Comparison of ENCODE assay signal across 11 cellular contexts in the genomic region with DNA sequence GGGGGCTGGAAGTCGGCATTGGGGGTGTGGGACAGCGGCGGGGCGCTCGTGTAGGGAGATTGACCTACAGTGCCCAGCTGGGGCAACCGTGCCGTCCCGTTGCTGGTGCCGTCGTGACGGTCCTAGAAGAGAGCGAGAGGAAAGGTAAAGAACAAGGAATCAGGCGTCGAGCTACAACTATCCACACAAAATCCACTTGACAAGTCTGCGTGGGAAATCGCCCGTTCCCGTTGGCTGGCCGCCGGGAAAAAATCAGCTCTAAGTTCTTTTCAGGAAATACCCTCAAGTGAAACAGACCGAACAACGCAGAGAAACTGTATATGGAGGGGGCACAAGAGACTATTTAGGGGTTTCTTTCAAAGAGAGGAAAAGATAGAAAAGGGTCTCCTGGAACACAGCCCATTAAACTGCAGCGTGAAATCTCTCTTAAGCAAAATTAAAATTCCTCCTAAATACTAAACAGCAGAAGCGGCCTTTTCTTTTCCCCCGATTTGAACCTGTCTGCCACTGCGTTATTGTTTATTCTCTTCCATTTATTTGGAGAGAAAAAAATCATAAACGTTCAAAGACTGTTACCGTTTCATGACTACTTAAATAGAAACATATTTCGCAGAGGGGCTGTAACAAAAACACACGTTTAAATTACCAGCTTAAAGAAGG. TPM values are rescaled to one million over a fixed set of nuclear protein-coding genes. Genes with fewer than 3 reads are reported as not detected.
DNase-seq lines count a peak whose midpoint lies in the region; ATAC-seq and TF ChIP-seq lines count a peak whose summit lies in the region.
"Had no signal": no experiment of that assay in that cellular context is flagged by ENCODE, and none has a peak within 500 bp of the region (broad histone marks: within the 10 kb centered on the region; RNA-seq: fewer than 3 reads in every experiment).

No MANE protein-coding gene starts in this region.

- peaks cover 71% of the 10 kb centered on the region for H3K27me3 Mint-ChIP-seq in activated naive CD4-positive, alpha-beta T cell treated with anti-CD3 and anti-CD28 coated beads, Interleukin-2, amount 50 U/mL, for 24 hours
- peaks cover 90% of the 10 kb centered on the region for H3K27me3 Mint-ChIP-seq in activated CD4-positive, alpha-beta memory T cell treated with anti-CD3 and anti-CD28 coated beads, Interleukin-2, amount 10 ng/mL, durations not matched to agents 7 days and 5 days
- peaks cover 91% of the 10 kb centered on the region for H3K27me3 Mint-ChIP-seq in type B pancreatic cell

- 0 out of 2 replicates have a peak, but pooled peaks cover 3% of the 10 kb centered on the region for H3K79me2 ChIP-seq in MM.1S (ENCODE audit: low read length)

- no peak overlapping the region for H2AFZ ChIP-seq in MM.1S (ENCODE audit: low read length)

- TF ChIP-seq CTCF in type B pancreatic cell (conservative IDR thresholded peaks at IDR 0.05) (no peak), MM.1S (IDR thresholded peaks at IDR 0.05; ENCODE audit: low read length) (no peak), heart left ventricle (IDR thresholded peaks at IDR 0.05) (no peak)

- peak overlapping the region; percentile 41 for H3K27ac Mint-ChIP-seq in activated naive CD4-positive, alpha-beta T cell treated with anti-CD3 and anti-CD28 coated beads, Interleukin-2, amount 50 U/mL, for 24 hours
- H3K27ac Mint-ChIP-seq in activated CD4-positive, alpha-beta memory T cell treated with anti-CD3 and anti-CD28 coated beads, Interleukin-2, amount 10 ng/mL, durations not matched to agents 7 days and 5 days, result peak overlapping the region; percentile 49
- H3K27ac Mint-ChIP-seq in type B pancreatic cell, result peak overlapping the region; percentile 99

- no peaks in the 10 kb centered on the region for H3K9me3 ChIP-seq in iPS-15b (ENCODE audit: control insufficient read depth, insufficient read depth, low read length)
- no peaks in the 10 kb centered on the region for H3K9me3 ChIP-seq in MM.1S (replicated peaks; ENCODE audit: insufficient read depth, low read length)
- no peaks in the 10 kb centered on the region for H3K9me3 ChIP-seq in heart left ventricle

- peaks cover 29% of the 10 kb centered on the region for H3F3A ChIP-seq in MM.1S (ENCODE audit: insufficient read depth, low read length)

- H3K9me2 ChIP-seq in MM.1S (replicated peaks; ENCODE audit: insufficient read depth, low read length), result no peaks in the 10 kb centered on the region

- intact Hi-C loops in heart left ventricle (cut with DNase I), result loop anchor here in 1 of 10 donors (10.0 kb wide), 1 partner anchor 376 kb away; no protein-coding TSS in a partner anchor

- H3K9ac ChIP-seq in iPS-15b (ENCODE audit: low read depth, low read length), result no peak overlapping the region
- H3K9ac ChIP-seq in MM.1S (ENCODE audit: low read length), result no peak overlapping the region

- no peak for ATAC-seq in heart left ventricle

- H3K4me1 ChIP-seq in iPS-15b (ENCODE audit: control insufficient read depth, insufficient read depth, low read length) (peaks cover 23% of the 10 kb centered on the region), MM.1S (ENCODE audit: low read length) (peaks cover 5% of the 10 kb centered on the region; the same call in 1 of the 2 replicates), heart left ventricle (peaks cover 0 to 43% (median 31%) of the 10 kb centered on the region in 12 donors)

- no peak for DNase-seq in activated naive CD4-positive, alpha-beta T cell (lab: John Stamatoyannopoulos, UW)
- DNase-seq in activated CD4-positive, alpha-beta memory T cell treated with anti-CD3 and anti-CD28 coated beads, Interleukin-2, amount 10 ng/mL, durations not matched to agents 7 days and 5 days, result no peak
- no peak for DNase-seq in type B pancreatic cell (ENCODE audit: extremely low spot score, unreplicated experiment)
- DNase-seq in MM.1S, result no peak
- DNase-seq in heart left ventricle, result no peak
- DNase-seq in H4 (ENCODE audit: low spot score), result no peak
- DNase-seq: DMS 273 treated with DMSO at 0.1 percent for 48 hours; Kasumi-1; stimulated activated CD4-positive, alpha-beta T cell treated with anti-CD3 and anti-CD28 coated beads, Interleukin-2, amount 100 ng/mL, for 48 hours had no signal

- WGBS in heart left ventricle, 4 donors, result 5 to 9% (median 5%) methylated on average over 30 of the region's 30 CpGs

- POLR2A ChIA-PET in activated CD4-positive, alpha-beta memory T cell treated with anti-CD3 and anti-CD28 coated beads, Interleukin-2, amount 10 ng/mL, durations not matched to agents 7 days and 5 days (lab: Charles Lee), result interaction anchor here (0.8 kb wide), 1 partner anchor 19 kb away, joined by 4 read pairs; no protein-coding TSS in a partner anchor

- H4K20me1 ChIP-seq in MM.1S (ENCODE audit: insufficient read depth, low read length), result no peaks in the 10 kb centered on the region

- no peak overlapping the region for H3K27ac ChIP-seq in MM.1S (ENCODE audit: low read length)
- no peak overlapping the region for H3K27ac ChIP-seq in heart left ventricle

- H3K9me3 Mint-ChIP-seq in activated naive CD4-positive, alpha-beta T cell treated with anti-CD3 and anti-CD28 coated beads, Interleukin-2, amount 50 U/mL, for 24 hours, result peaks cover 30% of the 10 kb centered on the region
- H3K9me3 Mint-ChIP-seq in activated CD4-positive, alpha-beta memory T cell treated with anti-CD3 and anti-CD28 coated beads, Interleukin-2, amount 10 ng/mL, durations not matched to agents 7 days and 5 days, result peaks cover 5% of the 10 kb centered on the region
- no peaks in the 10 kb centered on the region for H3K9me3 Mint-ChIP-seq in type B pancreatic cell

- peaks cover 38% of the 10 kb centered on the region for H3K4me1 Mint-ChIP-seq in activated naive CD4-positive, alpha-beta T cell treated with anti-CD3 and anti-CD28 coated beads, Interleukin-2, amount 50 U/mL, for 24 hours
- peaks cover 37% of the 10 kb centered on the region for H3K4me1 Mint-ChIP-seq in activated CD4-positive, alpha-beta memory T cell treated with anti-CD3 and anti-CD28 coated beads, Interleukin-2, amount 10 ng/mL, durations not matched to agents 7 days and 5 days
- H3K4me1 Mint-ChIP-seq in type B pancreatic cell (ENCODE audit: unreplicated experiment), result peaks cover 29% of the 10 kb centered on the region

- peak overlapping the region; percentile 78 for H3K4me3 Mint-ChIP-seq in activated naive CD4-positive, alpha-beta T cell treated with anti-CD3 and anti-CD28 coated beads, Interleukin-2, amount 50 U/mL, for 24 hours
- peak overlapping the region; percentile 85 for H3K4me3 Mint-ChIP-seq in activated CD4-positive, alpha-beta memory T cell treated with anti-CD3 and anti-CD28 coated beads, Interleukin-2, amount 10 ng/mL, durations not matched to agents 7 days and 5 days
- peak overlapping the region; percentile 99 for H3K4me3 Mint-ChIP-seq in type B pancreatic cell

- H3K36me3 ChIP-seq in iPS-15b (ENCODE audit: control insufficient read depth, insufficient read depth, low read length) (no peaks in the 10 kb centered on the region), MM.1S (replicated peaks; ENCODE audit: insufficient read depth, low read length) (no peaks in the 10 kb centered on the region), heart left ventricle (no peaks in the 10 kb centered on the region)

- CTCF ChIA-PET in activated CD4-positive, alpha-beta memory T cell treated with anti-CD3 and anti-CD28 coated beads, Interleukin-2, amount 10 ng/mL, durations not matched to agents 7 days and 5 days (lab: Charles Lee), result no interaction called here

- H3K27me3 ChIP-seq in iPS-15b (ENCODE audit: control insufficient read depth, insufficient read depth, low read length) (peaks cover 97% of the 10 kb centered on the region), MM.1S (replicated peaks; ENCODE audit: insufficient read depth, low read length) (no peaks in the 10 kb centered on the region), heart left ventricle (peaks cover 43 to 95% (median 88%) of the 10 kb centered on the region in 9 donors)

- H3K36me3 Mint-ChIP-seq in activated naive CD4-positive, alpha-beta T cell treated with anti-CD3 and anti-CD28 coated beads, Interleukin-2, amount 50 U/mL, for 24 hours, result peaks cover 17% of the 10 kb centered on the region
- peaks cover 36% of the 10 kb centered on the region for H3K36me3 Mint-ChIP-seq in activated CD4-positive, alpha-beta memory T cell treated with anti-CD3 and anti-CD28 coated beads, Interleukin-2, amount 10 ng/mL, durations not matched to agents 7 days and 5 days (ENCODE audit: low read depth)
- peaks cover 63% of the 10 kb centered on the region for H3K36me3 Mint-ChIP-seq in type B pancreatic cell

- H3K4me3 ChIP-seq in iPS-15b (ENCODE audit: low read depth, low read length), result peak overlapping the region; percentile 28
- H3K4me3 ChIP-seq in MM.1S (ENCODE audit: low read length), result no peak overlapping the region
- peak overlapping the region in 4 of 12 donors; percentile 66 to 86 (median 70) for H3K4me3 ChIP-seq in heart left ventricle

- no peak overlapping the region for H3K4me2 ChIP-seq in MM.1S (ENCODE audit: low read depth, low read length)

- no peak for TF ChIP-seq POLR2A in heart left ventricle (IDR thresholded peaks at IDR 0.05)

RNA-seq across cellular contexts. Expression of a gene that starts 4.5 kb away (rescaled TPM):
- total RNA-seq in activated CD4-positive, alpha-beta memory T cell treated with anti-CD3 and anti-CD28 coated beads, Interleukin-2, amount 10 ng/mL, durations not matched to agents 7 days and 5 days, result under 1 TPM in 1 of 2 experiments, not detected in 1; 0.20 TPM
- total RNA-seq in type B pancreatic cell (ENCODE audit: low replicate concordance), result 66.6 and 143 TPM in 2 replicates
- 1 to 10 TPM in 1 of 9 donors, under 1 TPM in 7, not detected in 1; 0.16 to 1.4 (median 0.31) TPM for total RNA-seq in heart left ventricle
- under 1 TPM; 0.11 to 0.30 TPM for polyA plus RNA-seq in heart left ventricle
- 5.0 and 5.4 TPM in 2 replicates for total RNA-seq in H4 (2014; rRNA removed; shearing (Covaris generic))

Comparison
In these comparisons a context has a peak if more than half of its experiments do, and no peak if none do; other contexts are left out.
1. H3K27ac Mint-ChIP-seq: peak in every context shown above with its lines; median percentile 99 in type B pancreatic cell; 49 in activated CD4-positive, alpha-beta memory T cell treated with anti-CD3 and anti-CD28 coated beads, Interleukin-2, amount 10 ng/mL, durations not matched to agents 7 days and 5 days; 41 in activated naive CD4-positive, alpha-beta T cell treated with anti-CD3 and anti-CD28 coated beads, Interleukin-2, amount 50 U/mL, for 24 hours.
2. RNA of a gene that starts 4.5 kb away (total RNA-seq): 66.6 to 143 TPM in type B pancreatic cell; 5.0 to 5.4 TPM in H4, 0.16 to 1.4 TPM in heart left ventricle and 0.20 TPM in activated CD4-positive, alpha-beta memory T cell treated with anti-CD3 and anti-CD28 coated beads, Interleukin-2, amount 10 ng/mL, durations not matched to agents 7 days and 5 days; every median in the first group is over 10 times any median in the second.
3. Peak in every context shown above with its lines, with median percentiles within 50 percentile points of each other: H3K4me3 Mint-ChIP-seq.